8 cellular contexts compared by ENCODE assay signal in the genomic region with DNA sequence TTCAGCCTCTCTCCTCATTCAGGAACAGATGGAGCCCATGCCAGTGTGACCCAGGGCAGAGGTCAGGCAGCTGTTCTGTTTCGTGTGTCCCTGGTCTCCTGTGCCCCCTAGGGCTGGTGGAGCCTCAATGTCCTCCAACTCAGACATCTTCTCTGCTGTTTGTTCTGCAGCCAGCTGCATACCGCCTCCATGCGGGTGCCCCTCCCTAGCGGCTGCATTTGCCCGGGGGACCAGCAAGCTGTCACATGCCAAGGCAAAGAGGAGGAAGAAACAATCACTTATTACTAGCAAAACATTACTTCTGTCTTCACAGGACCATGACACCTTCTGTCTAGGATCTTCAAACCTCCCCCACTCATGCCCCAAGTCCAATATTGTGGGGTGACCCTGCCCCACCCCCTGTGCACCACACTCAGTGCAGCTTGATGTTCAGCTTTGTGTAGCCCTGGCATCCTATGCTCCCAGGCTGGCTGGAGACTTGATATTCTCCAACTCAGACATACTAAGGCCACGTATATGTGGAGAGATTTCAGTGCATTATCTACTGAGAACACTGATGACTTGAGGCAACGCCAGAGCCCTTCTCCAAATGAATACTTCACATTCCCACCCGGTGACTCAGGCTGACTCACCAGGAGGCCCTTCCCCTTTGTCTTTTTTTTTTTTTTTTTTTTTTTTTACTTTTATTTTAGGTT.
DNase-seq lines count a peak whose midpoint lies in the region; FAIRE-seq and TF ChIP-seq lines count a peak whose summit lies in the region.

No MANE protein-coding gene starts in this region.

- DNase-seq in HAP-1 (ENCODE audit: low spot score in 2 of 2), result peak; percentile 30 to 64
- peak; percentile 98 for DNase-seq in RCC 7860 (ENCODE audit: low spot score)
- DNase-seq in fibroblast of the aortic adventitia (ENCODE audit: low read depth), result peak; percentile 99
- DNase-seq in pulmonary artery endothelial cell (ENCODE audit: low read depth, low spot score), result peak; percentile 93
- DNase-seq in activated CD8-positive, alpha-beta memory T cell treated with anti-CD3 and anti-CD28 coated beads, Interleukin-2, amount 50 U/mL, for 4 hours, result no peak
- DNase-seq in globus pallidus (ENCODE audit: low spot score), result no peak
- DNase-seq in NCI-H128 (lab: John Stamatoyannopoulos, UW; ENCODE audit: unreplicated experiment), result no peak
- DNase-seq in activated CD4-positive, CD25-positive, alpha-beta regulatory T cell (lab: John Stamatoyannopoulos, UW), result no peak

- in situ Hi-C loops in HAP-1 (cut with MboI; ENCODE audit: low sequenced_read_pairs), result no loop called here

- H3K27me3 ChIP-seq in HAP-1 (ENCODE audit: low read depth), result no peaks in the 10 kb centered on the region

- no peak for TF ChIP-seq CTCF in fibroblast of the aortic adventitia (IDR thresholded peaks at IDR 0.05; ENCODE audit: insufficient read depth, low read length)

- no peaks in the 10 kb centered on the region for H3K9me3 ChIP-seq in HAP-1

- no peak overlapping the region for H3K4me3 ChIP-seq in HAP-1
- no peak overlapping the region for H3K4me3 ChIP-seq in fibroblast of the aortic adventitia (ENCODE audit: low read depth, low read length)

- H3K4me1 ChIP-seq in HAP-1, result peaks cover 6% of the 10 kb centered on the region

- H3K36me3 ChIP-seq in HAP-1 (replicated peaks), result no peaks in the 10 kb centered on the region

- FAIRE-seq in RCC 7860 (lab: Jason Lieb, UNC), result peak; percentile 95

Comparison
In these comparisons a context has a peak if more than half of its experiments do, and no peak if none do; other contexts are left out.
1. DNase-seq: peak in HAP-1 (2 of 2), RCC 7860 (single experiment), fibroblast of the aortic adventitia (single experiment) and pulmonary artery endothelial cell (single experiment); none in activated CD8-positive, alpha-beta memory T cell treated with anti-CD3 and anti-CD28 coated beads, Interleukin-2, amount 50 U/mL, for 4 hours (single experiment), globus pallidus (single experiment), NCI-H128 (single experiment) and activated CD4-positive, CD25-positive, alpha-beta regulatory T cell (0 of 4).